ENCODE assay signal across 1 cellular context in genomic region chr12:9404469-9405260, GRCh38.
TF ChIP-seq lines count a peak whose summit lies in the region.

No MANE protein-coding gene starts in this region.

TF ChIP-seq in K562, 482 proteins besides CTCF, POLR2A, EP300 and RAD21 (continued from another document):
- TF ChIP-seq ELK3 (CRISPR knock-in tag; IDR thresholded peaks at IDR 0.05), result no peak
- TF ChIP-seq C11orf30 (IDR thresholded peaks at IDR 0.05; ENCODE audit: low read depth), result no peak
- no peak for TF ChIP-seq IRF2 (CRISPR knock-in tag; IDR thresholded peaks at IDR 0.05)
- TF ChIP-seq CBX3 (IDR thresholded peaks at IDR 0.05; ENCODE audit: borderline replicate concordance in 1 of 2, low read length in 2 of 2), result no peak
- TF ChIP-seq ERF (CRISPR knock-in tag; IDR thresholded peaks at IDR 0.05), result no peak
- no peak for TF ChIP-seq SMARCC2 (IDR thresholded peaks at IDR 0.05; ENCODE audit: low read depth)
